Comparison of ENCODE assay signal across 9 cellular contexts in genomic region chr19:12092065-12092867, GRCh38. TPM values are rescaled to one million over a fixed set of nuclear protein-coding genes. Genes with fewer than 3 reads are reported as not detected.
DNase-seq lines count a peak whose midpoint lies in the region; ATAC-seq and TF ChIP-seq lines count a peak whose summit lies in the region.
"Had no signal": no experiment of that assay in that cellular context is flagged by ENCODE, and none has a peak within 500 bp of the region (broad histone marks: within the 10 kb centered on the region; RNA-seq: fewer than 3 reads in every experiment).

No MANE protein-coding gene starts in this region.

- peak overlapping the region; percentile 67 for H3K4me3 ChIP-seq in BE2C (ENCODE audit: low read depth, low read length)
- H3K4me3 ChIP-seq in testis, result peak overlapping the region; percentile 55 to 78

- 2 to 3% methylated on average over 40 to 53 of the region's 53 CpGs for WGBS in testis, 2 donors

- H3K4me1 ChIP-seq in BE2C (no peaks in the 10 kb centered on the region), testis (no peaks in the 10 kb centered on the region)

- peaks cover 4 to 25% of the 10 kb centered on the region in 2 donors for H3K36me3 Mint-ChIP-seq in activated naive CD4-positive, alpha-beta T cell treated with anti-CD3 and anti-CD28 coated beads, Interleukin-2, amount 50 U/mL, for 72 hours

- H3K36me3 ChIP-seq in BE2C (peaks cover 4% of the 10 kb centered on the region; the same call in 1 of the 2 replicates), testis (ENCODE audit: low read depth, missing control alignments) (no peaks in the 10 kb centered on the region)

- intact Hi-C loops in Right ventricle myocardium superior (cut with DNase I) (loop anchor here (10.0 kb wide), 1 partner anchor 53 kb away; the partner anchor contains the start of gene ZNF20), testis (cut with DNase I; ENCODE audit: low total_unique reads) (no loop called here)

- H3K27ac ChIP-seq in testis, result peak overlapping the region; percentile 78 to 84

- H3K27me3 ChIP-seq in BE2C, result no peaks in the 10 kb centered on the region
- no peaks in the 10 kb centered on the region for H3K27me3 ChIP-seq in testis

- DNase-seq in BE2C (peak; percentile 78), RPMI8226 (peak; percentile 52), Right ventricle myocardium superior (peak; percentile 93), occipital lobe (lab: John Stamatoyannopoulos, UW) (peak; percentile 28), testis (peak; percentile 93), NCI-H1417 treated with DMSO at 0.1 percent for 48 hours (lab: John Stamatoyannopoulos, UW) (no peak)
- DNase-seq in activated naive CD4-positive, alpha-beta T cell treated with anti-CD3 and anti-CD28 coated beads, Interleukin-2, amount 50 U/mL, for 72 hours (ENCODE audit: low spot score in 2 of 2), result peak; percentile 71 to 78

- peaks cover 0 to 5% of the 10 kb centered on the region in 2 donors for H3K9me3 Mint-ChIP-seq in activated naive CD4-positive, alpha-beta T cell treated with anti-CD3 and anti-CD28 coated beads, Interleukin-2, amount 50 U/mL, for 72 hours

- peak overlapping the region; percentile 33 to 86 for H3K27ac Mint-ChIP-seq in activated naive CD4-positive, alpha-beta T cell treated with anti-CD3 and anti-CD28 coated beads, Interleukin-2, amount 50 U/mL, for 72 hours

- TF ChIP-seq POLR2A in testis (IDR thresholded peaks at IDR 0.05), result no peak

- no peak for TF ChIP-seq CTCF in BE2C (IDR thresholded peaks at IDR 0.05; ENCODE audit: low read depth, low read length)
- TF ChIP-seq CTCF in testis (IDR thresholded peaks at IDR 0.05), result no peak

- ATAC-seq in GM21825 (IDR thresholded peaks at IDR 0.05; ENCODE audit: unreplicated experiment), result peak; percentile 63
- peak; percentile 90 to 92 for ATAC-seq in activated naive CD4-positive, alpha-beta T cell treated with anti-CD3 and anti-CD28 coated beads, Interleukin-2, amount 50 U/mL, for 72 hours
- peak; percentile 98 for ATAC-seq in Right ventricle myocardium superior (ENCODE audit: poor library complexity)
- ATAC-seq: HCT116 had no signal

- H3K9me3 ChIP-seq in BE2C, result no peaks in the 10 kb centered on the region; the same call in 1 of the 2 replicates
- H3K9me3 ChIP-seq in testis, result no peaks in the 10 kb centered on the region

RNA-seq across cellular contexts. Expression of gene ZNF844, which starts 27.7 kb away (rescaled TPM):
- 2.4 TPM for polyA plus RNA-seq in BE2C (2012; ENCODE audit: insufficient read depth, insufficient read length, low read depth)
- total RNA-seq in activated naive CD4-positive, alpha-beta T cell treated with anti-CD3 and anti-CD28 coated beads, Interleukin-2, amount 50 U/mL, for 72 hours, result 1 to 10 TPM; 1.6 to 8.3 TPM
- 12.4 TPM for total RNA-seq in Right ventricle myocardium superior
- 13.7 TPM for total RNA-seq in occipital lobe
- total RNA-seq in testis, result 10 to 100 TPM; 15.7 to 18.0 TPM
- 10.3 TPM for polyA plus RNA-seq in testis (ENCODE audit: insufficient read depth, low read depth, low replicate concordance)

RNA-seq across cellular contexts. Expression of gene ZNF878, which starts 39.5 kb away (rescaled TPM):
- 0.28 TPM for polyA plus RNA-seq in BE2C (2012; ENCODE audit: insufficient read depth, insufficient read length, low read depth)
- total RNA-seq in activated naive CD4-positive, alpha-beta T cell treated with anti-CD3 and anti-CD28 coated beads, Interleukin-2, amount 50 U/mL, for 72 hours, result 1 to 10 TPM in 1 of 2 donors, under 1 TPM in 1; 0.59 to 1.3 TPM
- total RNA-seq in Right ventricle myocardium superior (0.22 TPM), occipital lobe (0.31 TPM), testis (1 to 10 TPM in 1 of 2 donors, under 1 TPM in 1; 0.31 to 1.1 TPM)
- 0.54 TPM for polyA plus RNA-seq in testis (ENCODE audit: insufficient read depth, low read depth, low replicate concordance)

RNA-seq across cellular contexts. Expression of gene ZNF20, which starts 47.9 kb away (rescaled TPM):
- 4.2 TPM for polyA plus RNA-seq in BE2C (2012; ENCODE audit: insufficient read depth, insufficient read length, low read depth)
- total RNA-seq in activated naive CD4-positive, alpha-beta T cell treated with anti-CD3 and anti-CD28 coated beads, Interleukin-2, amount 50 U/mL, for 72 hours, result 1 to 10 TPM; 1.6 to 5.1 TPM
- 0.97 TPM for total RNA-seq in Right ventricle myocardium superior
- total RNA-seq in occipital lobe, result 14.3 TPM
- total RNA-seq in testis, result 1 to 10 TPM; 7.5 to 8.9 TPM
- polyA plus RNA-seq in testis (ENCODE audit: insufficient read depth, low read depth, low replicate concordance), result 10.9 TPM

RNA-seq across cellular contexts. Expression of gene ZNF433, which starts 56.8 kb away (rescaled TPM):
- polyA plus RNA-seq in BE2C (2012; ENCODE audit: insufficient read depth, insufficient read length, low read depth), result 1.0 TPM
- total RNA-seq in activated naive CD4-positive, alpha-beta T cell treated with anti-CD3 and anti-CD28 coated beads, Interleukin-2, amount 50 U/mL, for 72 hours, result 1 to 10 TPM; 1.4 to 1.8 TPM
- total RNA-seq in Right ventricle myocardium superior (3.8 TPM), occipital lobe (19.5 TPM), testis (10 to 100 TPM; 26.1 to 43.4 TPM)
- 46.6 TPM for polyA plus RNA-seq in testis (ENCODE audit: insufficient read depth, low read depth, low replicate concordance)
